8 cellular contexts compared by ENCODE assay signal in genomic region chr9:131395745-131396479, GRCh38. TPM values are rescaled to one million over a fixed set of nuclear protein-coding genes. Genes with fewer than 3 reads are reported as not detected.
DNase-seq lines count a peak whose midpoint lies in the region; FAIRE-seq and TF ChIP-seq lines count a peak whose summit lies in the region.

No MANE protein-coding gene starts in this region.

- H3K36me3 ChIP-seq in bronchial epithelial cell (ENCODE audit: control insufficient read depth, insufficient read depth, low read length) (no peaks in the 10 kb centered on the region), muscle layer of duodenum (ENCODE audit: control insufficient read depth in 1 of 2, insufficient read depth in 2 of 2, low read length in 2 of 2) (peaks cover 0 to 5% of the 10 kb centered on the region in 2 donors)

- H3K27ac ChIP-seq in muscle layer of duodenum (ENCODE audit: low read length) = peak overlapping the region; percentile 94

- peaks cover 3% of the 10 kb centered on the region for H3K36me3 Mint-ChIP-seq in IgD-negative memory B cell

- H3K27me3 ChIP-seq in bronchial epithelial cell (ENCODE audit: control insufficient read depth, insufficient read depth, low read length) (no peaks in the 10 kb centered on the region), muscle layer of duodenum (ENCODE audit: low read depth, low read length) (no peaks in the 10 kb centered on the region)

- no peak for FAIRE-seq in bronchial epithelial cell (lab: Jason Lieb, UNC)

- H3K4me3 ChIP-seq in AG09309 (ENCODE audit: control insufficient read depth, low read depth, low read length) (peak overlapping the region; percentile 68), bronchial epithelial cell (ENCODE audit: low read depth, low read length) (peak overlapping the region; percentile 56), muscle layer of duodenum (ENCODE audit: low read depth in 1 of 2, low read length in 2 of 2) (peak overlapping the region; percentile 69 to 71)

- peak overlapping the region; percentile 86 to 99 (median 89) for H3K27ac Mint-ChIP-seq in IgD-negative memory B cell

- H3K9me3 Mint-ChIP-seq in IgD-negative memory B cell = no peaks in the 10 kb centered on the region

- H3K27me3 Mint-ChIP-seq in IgD-negative memory B cell = no peaks in the 10 kb centered on the region

- peak overlapping the region; percentile 83 to 95 (median 91) for H3K4me3 Mint-ChIP-seq in IgD-negative memory B cell

- DNase-seq in AG09309 (ENCODE audit: low read depth) = no peak
- DNase-seq in bronchial epithelial cell (ENCODE audit: low read depth) = peak; percentile 70
- no peak for DNase-seq in MV-4-11 (lab: John Stamatoyannopoulos, UW)
- DNase-seq in stimulated activated CD8-positive, alpha-beta memory T cell treated with anti-CD3 and anti-CD28 coated beads, Interleukin-4, amount 100 ng/mL, for 48 hours = no peak
- DNase-seq in stimulated activated CD4-positive, alpha-beta T cell treated with anti-CD3 and anti-CD28 coated beads, Interleukin-2, amount 100 ng/mL, for 48 hours = no peak
- no peak for DNase-seq in SKM-1 (lab: John Stamatoyannopoulos, UW; ENCODE audit: unreplicated experiment)

- H3K4me1 ChIP-seq in muscle layer of duodenum (ENCODE audit: control insufficient read depth in 1 of 2, insufficient read depth in 2 of 2, low read length in 2 of 2) = peaks cover 26 to 38% of the 10 kb centered on the region in 2 donors

- TF ChIP-seq CTCF in AG09309 (IDR thresholded peaks at IDR 0.05; ENCODE audit: control insufficient read depth, insufficient read depth, low read depth, low read length, missing control alignments) (no peak), bronchial epithelial cell (IDR thresholded peaks at IDR 0.05; ENCODE audit: insufficient read depth, low read length, severe bottlenecking) (peak; percentile 21)

- peaks cover 41 to 46% (median 43%) of the 10 kb centered on the region in 3 donors for H3K4me1 Mint-ChIP-seq in IgD-negative memory B cell

- H3K9me3 ChIP-seq in muscle layer of duodenum (ENCODE audit: control insufficient read depth in 1 of 2, low read length in 2 of 2) = no peaks in the 10 kb centered on the region

RNA-seq across cellular contexts. Expression of gene PRRC2B, which starts 2.0 kb away (rescaled TPM):
- polyA plus RNA-seq in IgD-negative memory B cell = 34.1 TPM
- 20.0 and 33.3 TPM in 2 replicates for total RNA-seq in bronchial epithelial cell
